Comparison of ENCODE assay signal across 18 cellular contexts in genomic region chr10:92493362-92493761, GRCh38.
DNase-seq lines count a peak whose midpoint lies in the region; ATAC-seq and TF ChIP-seq lines count a peak whose summit lies in the region.
"Had no signal": no experiment of that assay in that cellular context is flagged by ENCODE, and none has a peak within 500 bp of the region (broad histone marks: within the 10 kb centered on the region; RNA-seq: fewer than 3 reads in every experiment).

No MANE protein-coding gene starts in this region.

- DNase-seq in activated T-cell treated with anti-CD3 and anti-CD28 coated beads, Interleukin-2, amount 50 U/mL, for 72 hours: no peak
- DNase-seq in activated T-cell treated with anti-CD3 and anti-CD28 coated beads, Interleukin-2, amount 50 U/mL, for 1 hour: no peak
- DNase-seq in SK-N-DZ (ENCODE audit: low spot score) (peak; percentile 86), fibroblast of mammary gland (ENCODE audit: low read depth) (peak; percentile 48), NCI-H1930 (lab: John Stamatoyannopoulos, UW) (no peak)
- no peak for DNase-seq in stimulated activated naive B cell treated with anti-CD40 and anti-IgM and Interleukin-4, amounts not matched to agents 10 μg/mL and 1 μg/mL and 100 μg/mL, for 72 hours
- DNase-seq: CD8-positive, alpha-beta T cell; DMS79 treated with DMSO at 0.1 percent for 48 hours; GM23248; NCI-H1436; NCI-H2029 treated with DMSO at 0.1 percent for 48 hours; NCI-H2227 treated with DMSO at 0.1 percent for 48 hours; NCI-H524 had no signal

- no peaks in the 10 kb centered on the region for H3K4me1 Mint-ChIP-seq in activated T-cell treated with anti-CD3 and anti-CD28 coated beads, Interleukin-2, amount 50 U/mL, for 72 hours (ENCODE audit: low read depth)
- no peaks in the 10 kb centered on the region for H3K4me1 Mint-ChIP-seq in stimulated activated naive B cell treated with anti-CD40 and anti-IgM and Interleukin-4, amounts not matched to agents 10 μg/mL and 1 μg/mL and 100 μg/mL, for 72 hours

- no peak for ATAC-seq in activated T-cell treated with anti-CD3 and anti-CD28 coated beads, Interleukin-2, amount 50 U/mL, for 72 hours (replicated peaks in 1 of 2)
- ATAC-seq in stimulated activated naive B cell treated with anti-CD40 and anti-IgM and Interleukin-4, amounts not matched to agents 10 μg/mL and 1 μg/mL and 100 μg/mL, for 72 hours (replicated peaks): no peak
- no peak for ATAC-seq in HG02642 (IDR thresholded peaks at IDR 0.05; ENCODE audit: poor library complexity, unreplicated experiment)
- ATAC-seq in GM19324 (IDR thresholded peaks at IDR 0.05; ENCODE audit: low FRiP score, unreplicated experiment): no peak
- ATAC-seq: CD8-positive, alpha-beta T cell; HCT116; K562 had no signal

- H3K4me3 Mint-ChIP-seq in activated T-cell treated with anti-CD3 and anti-CD28 coated beads, Interleukin-2, amount 50 U/mL, for 72 hours: no peak overlapping the region
- no peak overlapping the region for H3K4me3 Mint-ChIP-seq in stimulated activated naive B cell treated with anti-CD40 and anti-IgM and Interleukin-4, amounts not matched to agents 10 μg/mL and 1 μg/mL and 100 μg/mL, for 72 hours
- H3K4me3 Mint-ChIP-seq: CD8-positive, alpha-beta T cell had no signal

- H3K36me3 Mint-ChIP-seq in activated T-cell treated with anti-CD3 and anti-CD28 coated beads, Interleukin-2, amount 50 U/mL, for 72 hours (ENCODE audit: insufficient read depth in 2 of 2): peaks cover 0 to 5% of the 10 kb centered on the region in 2 donors
- peaks cover 26 to 48% of the 10 kb centered on the region in 2 donors for H3K36me3 Mint-ChIP-seq in stimulated activated naive B cell treated with anti-CD40 and anti-IgM and Interleukin-4, amounts not matched to agents 10 μg/mL and 1 μg/mL and 100 μg/mL, for 72 hours

- TF ChIP-seq CTCF in fibroblast of mammary gland (conservative IDR thresholded peaks at IDR 0.05; ENCODE audit: control insufficient read depth, insufficient read depth, low read depth, low read length): no peak

- H3K9me3 Mint-ChIP-seq in activated T-cell treated with anti-CD3 and anti-CD28 coated beads, Interleukin-2, amount 50 U/mL, for 72 hours: no peaks in the 10 kb centered on the region
- no peaks in the 10 kb centered on the region for H3K9me3 Mint-ChIP-seq in stimulated activated naive B cell treated with anti-CD40 and anti-IgM and Interleukin-4, amounts not matched to agents 10 μg/mL and 1 μg/mL and 100 μg/mL, for 72 hours
- H3K9me3 Mint-ChIP-seq: CD8-positive, alpha-beta T cell had no signal

- no peak overlapping the region for H3K4me3 ChIP-seq in fibroblast of mammary gland (ENCODE audit: control insufficient read depth, low read depth, low read length)
- H3K4me3 ChIP-seq: GM23248, K562, SJSA1 had no signal

- no peaks in the 10 kb centered on the region for H3K27me3 Mint-ChIP-seq in activated T-cell treated with anti-CD3 and anti-CD28 coated beads, Interleukin-2, amount 50 U/mL, for 72 hours (ENCODE audit: low read depth)
- H3K27me3 Mint-ChIP-seq in stimulated activated naive B cell treated with anti-CD40 and anti-IgM and Interleukin-4, amounts not matched to agents 10 μg/mL and 1 μg/mL and 100 μg/mL, for 72 hours: no peaks in the 10 kb centered on the region

- peak overlapping the region; percentile 54 for H3K27ac Mint-ChIP-seq in activated T-cell treated with anti-CD3 and anti-CD28 coated beads, Interleukin-2, amount 50 U/mL, for 72 hours
- H3K27ac Mint-ChIP-seq in stimulated activated naive B cell treated with anti-CD40 and anti-IgM and Interleukin-4, amounts not matched to agents 10 μg/mL and 1 μg/mL and 100 μg/mL, for 72 hours: peak overlapping the region; percentile 34
- H3K27ac Mint-ChIP-seq: CD8-positive, alpha-beta T cell had no signal

Comparison
In these comparisons a context has a peak if more than half of its experiments do, and no peak if none do; other contexts are left out.
1. DNase-seq: peak in SK-N-DZ (single experiment) and fibroblast of mammary gland (single experiment); none in activated T-cell treated with anti-CD3 and anti-CD28 coated beads, Interleukin-2, amount 50 U/mL, for 72 hours (0 of 2), activated T-cell treated with anti-CD3 and anti-CD28 coated beads, Interleukin-2, amount 50 U/mL, for 1 hour (single experiment), stimulated activated naive B cell treated with anti-CD40 and anti-IgM and Interleukin-4, amounts not matched to agents 10 μg/mL and 1 μg/mL and 100 μg/mL, for 72 hours (single experiment) and NCI-H1930 (0 of 2).